34 cellular contexts compared by ENCODE assay signal in the genomic region with DNA sequence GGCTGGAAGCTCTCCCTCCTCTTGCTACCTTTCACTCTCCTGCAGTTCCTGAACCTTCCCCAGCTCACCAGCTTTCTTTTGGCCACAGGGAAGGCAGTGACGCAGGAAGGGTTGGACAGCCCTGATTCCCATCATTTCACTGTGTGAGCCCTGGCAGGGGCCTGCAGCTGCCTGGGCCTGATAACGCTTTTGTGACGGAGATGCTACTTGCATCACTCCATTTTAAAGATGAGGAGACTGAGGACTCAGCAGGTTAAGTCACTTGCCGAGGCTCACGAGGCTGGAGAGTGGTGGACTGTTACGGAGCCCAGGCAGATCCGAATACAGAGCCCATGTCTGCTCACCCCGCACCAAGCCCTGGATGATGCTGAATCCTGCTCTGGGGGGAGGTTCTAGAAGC.
"Had no signal": no experiment of that assay in that cellular context is flagged by ENCODE, and none has a peak within 500 bp of the region (broad histone marks: within the 10 kb centered on the region; RNA-seq: fewer than 3 reads in every experiment).

No MANE protein-coding gene starts in this region.

- H3K27ac ChIP-seq: adrenal gland, body of pancreas, colonic mucosa, epithelial cell of prostate, esophagus squamous epithelium, gastroesophageal sphincter, WERI-Rb-1 had no signal

- ATAC-seq: activated CD4-positive, CD25-positive, alpha-beta regulatory T cell treated with anti-CD3 and anti-CD28 coated beads, Interleukin-2, amount 50 U/mL, for 24 hours; activated CD8-positive, alpha-beta T cell treated with anti-CD3 and anti-CD28 coated beads for 36 hours; activated naive CD8-positive, alpha-beta T cell treated with anti-CD3 and anti-CD28 coated beads, Interleukin-2, amount 50 U/mL, for 24 hours; activated T-cell treated with anti-CD3 and anti-CD28 coated beads, Interleukin-2, amount 50 U/mL, for 4 hours; body of pancreas; gastroesophageal sphincter; T-helper 17 cell had no signal

- H3K4me3 ChIP-seq: adrenal gland, body of pancreas, colonic mucosa, esophagus squamous epithelium, gastroesophageal sphincter had no signal

- H3K4me3 Mint-ChIP-seq: activated B cell treated with CpG ODN at 0.5 μM for 24 hours; activated CD8-positive, alpha-beta T cell treated with anti-CD3 and anti-CD28 coated beads for 36 hours; activated naive CD4-positive, alpha-beta T cell treated with anti-CD3 and anti-CD28 coated beads, Interleukin-2, amount 50 U/mL, for 24 hours; activated naive CD8-positive, alpha-beta T cell treated with anti-CD3 and anti-CD28 coated beads for 36 hours; activated naive CD8-positive, alpha-beta T cell treated with anti-CD3 and anti-CD28 coated beads, Interleukin-2, amount 50 U/mL, for 24 hours; activated T-cell treated with anti-CD3 and anti-CD28 coated beads, Interleukin-2, amount 50 U/mL, for 4 hours; activated T-helper 17 cell treated with anti-CD3 and anti-CD28 coated beads, Interleukin-2, amount 50 U/mL, for 72 hours; T-helper 17 cell; T-helper 2 cell treated with Interferon-gamma antibody and Interleukin-4, amounts not matched to agents 5 μg/mL and 100 μg/mL, for 36 hours had no signal

- H3K36me3 ChIP-seq: adrenal gland, colonic mucosa, WERI-Rb-1 had no signal

- H3K9me3 ChIP-seq: adrenal gland, body of pancreas, colonic mucosa, esophagus squamous epithelium, gastroesophageal sphincter had no signal

- H3K4me1 Mint-ChIP-seq: activated B cell treated with CpG ODN at 0.5 μM for 24 hours; activated naive CD4-positive, alpha-beta T cell treated with anti-CD3 and anti-CD28 coated beads, Interleukin-2, amount 50 U/mL, for 24 hours; activated naive CD8-positive, alpha-beta T cell treated with anti-CD3 and anti-CD28 coated beads for 36 hours; activated naive CD8-positive, alpha-beta T cell treated with anti-CD3 and anti-CD28 coated beads, Interleukin-2, amount 50 U/mL, for 24 hours; activated T-helper 17 cell treated with anti-CD3 and anti-CD28 coated beads, Interleukin-2, amount 50 U/mL, for 72 hours; T-helper 17 cell had no signal

- H3K27me3 ChIP-seq: adrenal gland, body of pancreas, colonic mucosa, esophagus squamous epithelium, gastroesophageal sphincter had no signal

- H3K4me1 ChIP-seq: adrenal gland, body of pancreas, colonic mucosa, esophagus squamous epithelium, gastroesophageal sphincter had no signal

- H3K27me3 Mint-ChIP-seq: activated B cell treated with CpG ODN at 0.5 μM for 24 hours; activated CD8-positive, alpha-beta T cell treated with anti-CD3 and anti-CD28 coated beads for 36 hours; activated naive CD4-positive, alpha-beta T cell treated with anti-CD3 and anti-CD28 coated beads, Interleukin-2, amount 50 U/mL, for 24 hours; activated naive CD8-positive, alpha-beta T cell treated with anti-CD3 and anti-CD28 coated beads for 36 hours; activated naive CD8-positive, alpha-beta T cell treated with anti-CD3 and anti-CD28 coated beads, Interleukin-2, amount 50 U/mL, for 24 hours; activated T-helper 17 cell treated with anti-CD3 and anti-CD28 coated beads, Interleukin-2, amount 50 U/mL, for 72 hours; T-helper 17 cell had no signal

- H3K9me3 Mint-ChIP-seq: activated B cell treated with CpG ODN at 0.5 μM for 24 hours; activated CD8-positive, alpha-beta T cell treated with anti-CD3 and anti-CD28 coated beads for 36 hours; activated naive CD4-positive, alpha-beta T cell treated with anti-CD3 and anti-CD28 coated beads, Interleukin-2, amount 50 U/mL, for 24 hours; activated naive CD8-positive, alpha-beta T cell treated with anti-CD3 and anti-CD28 coated beads for 36 hours; activated naive CD8-positive, alpha-beta T cell treated with anti-CD3 and anti-CD28 coated beads, Interleukin-2, amount 50 U/mL, for 24 hours; activated T-cell treated with anti-CD3 and anti-CD28 coated beads, Interleukin-2, amount 50 U/mL, for 4 hours; activated T-helper 17 cell treated with anti-CD3 and anti-CD28 coated beads, Interleukin-2, amount 50 U/mL, for 72 hours; T-helper 2 cell treated with Interferon-gamma antibody and Interleukin-4, amounts not matched to agents 5 μg/mL and 100 μg/mL, for 36 hours had no signal

- DNase-seq: activated B cell treated with CpG ODN at 0.5 μM for 24 hours; activated CD4-positive, alpha-beta T cell treated with anti-CD3 and anti-CD28 coated beads for 48 hours; activated CD4-positive, alpha-beta T cell treated with anti-CD3 and anti-CD28 coated beads, Interleukin-2, amount 50 U/mL, for 1 hour; activated CD4-positive, alpha-beta T cell treated with anti-CD3 and anti-CD28 coated beads, Interleukin-2, amount 50 U/mL, for 48 hours; activated CD8-positive, alpha-beta memory T cell treated with anti-CD3 and anti-CD28 coated beads for 24 hours; activated CD8-positive, alpha-beta T cell treated with anti-CD3 and anti-CD28 coated beads for 36 hours; activated effector memory CD4-positive, alpha-beta T cell treated with Interleukin-2 at 50 U/mL for 16 hours; activated gamma-delta T cell treated with Interleukin-2 at 50 U/mL for 16 hours; activated naive CD4-positive, alpha-beta T cell treated with Interleukin-2 at 50 U/mL for 16 hours; activated naive CD8-positive, alpha-beta T cell treated with anti-CD3 and anti-CD28 coated beads for 36 hours; activated naive CD8-positive, alpha-beta T cell treated with anti-CD3 and anti-CD28 coated beads, Interleukin-2, amount 50 U/mL, for 24 hours; activated T-cell treated with anti-CD3 and anti-CD28 coated beads, Interleukin-2, amount 50 U/mL, for 4 hours; adrenal gland; amygdala; aorta; body of pancreas; caudate nucleus; cerebellar nuclear complex; colonic mucosa; effector CD8-positive, alpha-beta T cell; esophagus squamous epithelium; foreskin melanocyte; T-helper 1 cell; T-helper 17 cell; T1000 had no signal

- H3K27ac Mint-ChIP-seq: activated B cell treated with CpG ODN at 0.5 μM for 24 hours; activated CD8-positive, alpha-beta T cell treated with anti-CD3 and anti-CD28 coated beads for 36 hours; activated naive CD4-positive, alpha-beta T cell treated with anti-CD3 and anti-CD28 coated beads, Interleukin-2, amount 50 U/mL, for 24 hours; activated naive CD8-positive, alpha-beta T cell treated with anti-CD3 and anti-CD28 coated beads for 36 hours; activated naive CD8-positive, alpha-beta T cell treated with anti-CD3 and anti-CD28 coated beads, Interleukin-2, amount 50 U/mL, for 24 hours; activated T-helper 17 cell treated with anti-CD3 and anti-CD28 coated beads, Interleukin-2, amount 50 U/mL, for 72 hours; T-helper 17 cell; T-helper 2 cell treated with Interferon-gamma antibody and Interleukin-4, amounts not matched to agents 5 μg/mL and 100 μg/mL, for 36 hours had no signal

- FAIRE-seq: endometrium, endothelial cell of umbilical vein had no signal
